In the genomic region with DNA sequence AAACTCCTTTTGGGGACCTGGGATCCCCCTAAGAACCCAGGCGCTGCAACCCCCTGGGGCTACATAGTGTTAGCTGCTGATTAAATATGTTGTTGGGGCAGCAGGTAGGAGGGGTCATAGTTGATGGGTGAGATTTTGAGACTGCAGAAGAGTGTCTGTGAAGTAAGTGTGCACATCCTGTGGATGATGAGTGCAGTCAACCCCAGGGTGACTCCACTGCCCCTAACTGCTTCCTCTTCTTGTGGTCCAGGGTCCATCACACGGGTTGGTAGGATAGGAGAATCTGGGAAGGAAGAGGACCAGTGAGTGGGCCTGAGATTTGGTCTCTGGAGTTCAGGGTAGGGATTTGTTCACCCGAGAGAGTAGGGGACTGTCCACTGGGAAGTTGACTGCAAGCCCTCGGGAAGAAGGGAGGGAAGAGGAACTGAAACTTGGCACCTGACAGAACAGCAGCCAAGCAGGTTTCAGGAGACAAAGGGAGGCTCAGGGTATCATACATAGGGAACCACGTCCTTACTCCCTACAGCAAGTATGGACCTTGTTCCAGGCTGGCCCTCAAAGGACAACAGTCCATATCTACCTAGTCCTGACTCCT, we compare ENCODE assay signal across 8 cellular contexts. TPM values are rescaled to one million over a fixed set of nuclear protein-coding genes. Genes with fewer than 3 reads are reported as not detected.
A peak's percentile ranks its signal among the peaks of the same experiment; 100 is the strongest.
DNase-seq lines count a peak whose midpoint lies in the region; ATAC-seq and TF ChIP-seq lines count a peak whose summit lies in the region.

No MANE protein-coding gene starts in this region.

- TF ChIP-seq CTCF in colonic mucosa (IDR thresholded peaks at IDR 0.05): no peak

- H3K9me3 ChIP-seq in Karpas-422 (ENCODE audit: low read length): no peaks in the 10 kb centered on the region
- no peaks in the 10 kb centered on the region for H3K9me3 ChIP-seq in colonic mucosa
- no peaks in the 10 kb centered on the region for H3K9me3 ChIP-seq in neuron (ENCODE audit: low read length)

- H3K27ac ChIP-seq in Karpas-422 (ENCODE audit: low read length) (peak overlapping the region; percentile 46; the same call in 1 of the 2 replicates), colonic mucosa (peak overlapping the region; percentile 2)

- H3K4me3 ChIP-seq in Karpas-422 (ENCODE audit: low read length) (peak overlapping the region; percentile 75), colonic mucosa (peak overlapping the region; percentile 36), neuron (ENCODE audit: low read length) (peak overlapping the region; percentile 57)

- DNase-seq in CD1c-positive myeloid dendritic cell (ENCODE audit: extremely low spot score): peak; percentile 3
- peak; percentile 52 for DNase-seq in Karpas-422
- no peak for DNase-seq in colonic mucosa
- DNase-seq in SHP77 treated with DMSO at 0.1 percent for 48 hours (lab: John Stamatoyannopoulos, UW): no peak
- no peak for DNase-seq in midbrain (lab: John Stamatoyannopoulos, UW)

- peaks cover 18% of the 10 kb centered on the region for H3K4me1 ChIP-seq in Karpas-422 (ENCODE audit: low read length)
- no peaks in the 10 kb centered on the region for H3K4me1 ChIP-seq in colonic mucosa
- peaks cover 11% of the 10 kb centered on the region for H3K4me1 ChIP-seq in neuron (ENCODE audit: insufficient read depth, low read length)

- intact Hi-C loops in colonic mucosa (cut with DNase I): loop anchor here (5.0 to 10.0 kb wide), 2 partner anchors 99 to 212 kb away; no protein-coding TSS in a partner anchor

- no peaks in the 10 kb centered on the region for H3K27me3 ChIP-seq in Karpas-422 (ENCODE audit: low read length)
- H3K27me3 ChIP-seq in colonic mucosa: no peaks in the 10 kb centered on the region
- H3K27me3 ChIP-seq in neuron (ENCODE audit: insufficient read depth, low read length): no peaks in the 10 kb centered on the region

- no peaks in the 10 kb centered on the region for H4K20me1 ChIP-seq in Karpas-422 (ENCODE audit: insufficient read depth, low read depth, low read length)

- no peak overlapping the region; the same call in 1 of the 2 replicates for H2AFZ ChIP-seq in Karpas-422 (ENCODE audit: low read length)
- H2AFZ ChIP-seq in neuron (ENCODE audit: low read depth, low read length): no peak overlapping the region

- no peaks in the 10 kb centered on the region for H3K9me2 ChIP-seq in Karpas-422 (replicated peaks; ENCODE audit: insufficient read depth, low read length)

- H3K36me3 ChIP-seq in Karpas-422 (ENCODE audit: insufficient read depth, low read length): no peaks in the 10 kb centered on the region
- no peaks in the 10 kb centered on the region for H3K36me3 ChIP-seq in colonic mucosa
- H3K36me3 ChIP-seq in neuron (ENCODE audit: insufficient read depth, low read length): no peaks in the 10 kb centered on the region

- H3K4me2 ChIP-seq in Karpas-422 (ENCODE audit: low read depth, low read length, poor library complexity, severe bottlenecking): peak overlapping the region; percentile 69

- ATAC-seq in HG03159 (IDR thresholded peaks at IDR 0.05; ENCODE audit: unreplicated experiment) (no peak), GM18909 (IDR thresholded peaks at IDR 0.05; ENCODE audit: poor library complexity, unreplicated experiment) (no peak)

- H3K9ac ChIP-seq in Karpas-422 (ENCODE audit: low read length): peak overlapping the region; percentile 81
- H3K9ac ChIP-seq in colonic mucosa (ENCODE audit: low read depth in 2 of 2, low read length in 2 of 2): peak overlapping the region; percentile 37 to 73

- 0 out of 2 replicates have a peak, but pooled peaks cover 4% of the 10 kb centered on the region for H3K79me2 ChIP-seq in Karpas-422 (ENCODE audit: low read length)

RNA-seq across cellular contexts. Expression of a gene that starts 8.5 kb away (rescaled TPM):
- 14.5 and 24.6 TPM in 2 replicates for total RNA-seq in Karpas-422 (2014; rRNA removed; shearing (Covaris generic); ENCODE audit: low replicate concordance)
- total RNA-seq in colonic mucosa: 10 to 100 TPM; 68.9 to 78.9 TPM

RNA-seq across cellular contexts. Expression of a gene that starts 30.0 kb away (rescaled TPM):
- not detected in 2 replicates for total RNA-seq in Karpas-422 (2014; rRNA removed; shearing (Covaris generic); ENCODE audit: low replicate concordance)
- 10 to 100 TPM in 1 of 2 donors, 1 to 10 TPM in 1; 5.0 to 15.3 TPM for total RNA-seq in colonic mucosa

Comparison
In these comparisons a context has a peak if more than half of its experiments do, and no peak if none do; other contexts are left out.
1. DNase-seq: peak in CD1c-positive myeloid dendritic cell (single experiment) and Karpas-422 (single experiment); none in colonic mucosa (single experiment), SHP77 treated with DMSO at 0.1 percent for 48 hours (single experiment) and midbrain (single experiment).
2. Peak in every context shown above with its lines, with median percentiles within 50 percentile points of each other: H3K4me3 ChIP-seq.